In genomic region chr14:105478624-105479305, GRCh38 we compare ENCODE assay signal across 1 cellular context.
TF ChIP-seq lines count a peak whose summit lies in the region.

No MANE protein-coding gene starts in this region.

TF ChIP-seq in K562, 482 proteins besides CTCF, POLR2A, EP300 and RAD21:
- TF ChIP-seq HMG20A (CRISPR knock-in tag; conservative IDR thresholded peaks at IDR 0.05) (no peak), ZBTB7A (IDR thresholded peaks at IDR 0.05; ENCODE audit: borderline replicate concordance, control insufficient read depth, low read depth, low read length) (0 out of 2 replicates have a peak, but pooled peaks have one; percentile 8)
